ENCODE assay signal across 1 cellular context in genomic region chr3:113193719-113194118, GRCh38.
TF ChIP-seq lines count a peak whose summit lies in the region.

No MANE protein-coding gene starts in this region.

TF ChIP-seq in SK-N-SH, 30 proteins besides CTCF, POLR2A, EP300 and RAD21 (continued from another document):
- no peak for TF ChIP-seq IRF3 (IDR thresholded peaks at IDR 0.05; ENCODE audit: low read depth, low read length)
- no peak for TF ChIP-seq NFIC (IDR thresholded peaks at IDR 0.05; ENCODE audit: borderline replicate concordance)
- no peak for TF ChIP-seq USF1 (IDR thresholded peaks at IDR 0.05; ENCODE audit: borderline replicate concordance, low read depth)
- no peak for TF ChIP-seq FOXM1 (IDR thresholded peaks at IDR 0.05; ENCODE audit: low read depth)
- TF ChIP-seq, protein P1, sequence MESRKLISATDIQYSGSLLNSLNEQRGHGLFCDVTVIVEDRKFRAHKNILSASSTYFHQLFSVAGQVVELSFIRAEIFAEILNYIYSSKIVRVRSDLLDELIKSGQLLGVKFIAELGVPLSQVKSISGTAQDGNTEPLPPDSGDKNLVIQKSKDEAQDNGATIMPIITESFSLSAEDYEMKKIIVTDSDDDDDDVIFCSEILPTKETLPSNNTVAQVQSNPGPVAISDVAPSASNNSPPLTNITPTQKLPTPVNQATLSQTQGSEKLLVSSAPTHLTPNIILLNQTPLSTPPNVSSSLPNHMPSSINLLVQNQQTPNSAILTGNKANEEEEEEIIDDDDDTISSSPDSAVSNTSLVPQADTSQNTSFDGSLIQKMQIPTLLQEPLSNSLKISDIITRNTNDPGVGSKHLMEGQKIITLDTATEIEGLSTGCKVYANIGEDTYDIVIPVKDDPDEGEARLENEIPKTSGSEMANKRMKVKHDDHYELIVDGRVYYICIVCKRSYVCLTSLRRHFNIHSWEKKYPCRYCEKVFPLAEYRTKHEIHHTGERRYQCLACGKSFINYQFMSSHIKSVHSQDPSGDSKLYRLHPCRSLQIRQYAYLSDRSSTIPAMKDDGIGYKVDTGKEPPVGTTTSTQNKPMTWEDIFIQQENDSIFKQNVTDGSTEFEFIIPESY (IDR thresholded peaks at IDR 0.05; ENCODE audit: borderline replicate concordance, low read depth), result no peak
- no peak for TF ChIP-seq NRF1 (IDR thresholded peaks at IDR 0.05; ENCODE audit: low read depth, low read length)
- no peak for TF ChIP-seq SIN3A (IDR thresholded peaks at IDR 0.05; ENCODE audit: borderline replicate concordance, low read depth, low read length)
- TF ChIP-seq MEF2A (IDR thresholded peaks at IDR 0.05; ENCODE audit: borderline replicate concordance, low read depth), result no peak
- no peak for TF ChIP-seq REST (IDR thresholded peaks at IDR 0.05; ENCODE audit: low read depth, low read length)
TF ChIP-seq in SK-N-SH: peak in this region for 0.
